In genomic region chr17:77373298-77374169, GRCh38 we compare ENCODE assay signal across 8 cellular contexts.
DNase-seq lines count a peak whose midpoint lies in the region; ATAC-seq, FAIRE-seq and TF ChIP-seq lines count a peak whose summit lies in the region.

No MANE protein-coding gene starts in this region.

- ATAC-seq in HG03097 (IDR thresholded peaks at IDR 0.05; ENCODE audit: low FRiP score, unreplicated experiment) (peak; percentile 14), pancreas (peak; percentile 3 to 16 (median 6)), GM21529 (IDR thresholded peaks at IDR 0.05; ENCODE audit: unreplicated experiment) (no peak), GM21723 (IDR thresholded peaks at IDR 0.05; ENCODE audit: unreplicated experiment) (no peak)

- peaks cover 71% of the 10 kb centered on the region for H3K4me1 Mint-ChIP-seq in activated T-cell treated with anti-CD3 and anti-CD28 coated beads, Interleukin-2, amount 50 U/mL, for 24 hours (ENCODE audit: low read depth)

- no peaks in the 10 kb centered on the region for H3K27me3 Mint-ChIP-seq in activated T-cell treated with anti-CD3 and anti-CD28 coated beads, Interleukin-2, amount 50 U/mL, for 24 hours

- peak overlapping the region; percentile 63 for H3K4me3 ChIP-seq in GM06990 (replicated peaks; ENCODE audit: low read depth, low read length)
- peak overlapping the region; percentile 64 to 93 for H3K4me3 ChIP-seq in foreskin fibroblast (ENCODE audit: low read depth in 1 of 2, low read length in 2 of 2)
- peak overlapping the region; percentile 40 to 72 (median 52) for H3K4me3 ChIP-seq in pancreas

- H3K27me3 ChIP-seq in GM06990 (replicated peaks; ENCODE audit: control insufficient read depth, insufficient read depth, low read length) = no peaks in the 10 kb centered on the region
- peaks cover 0 to 15% (median 2%) of the 10 kb centered on the region in 4 donors for H3K27me3 ChIP-seq in pancreas

- no peaks in the 10 kb centered on the region for H3K9me3 ChIP-seq in pancreas

- peak overlapping the region; percentile 55 to 89 (median 87) for H3K27ac ChIP-seq in pancreas

- DNase-seq in GM06990 (ENCODE audit: extremely low read depth, insufficient read length) = no peak
- peak; percentile 62 for DNase-seq in activated T-cell treated with anti-CD3 and anti-CD28 coated beads, Interleukin-2, amount 50 U/mL, for 24 hours
- peak in 1 of 2 donors; percentile 59 for DNase-seq in foreskin fibroblast
- DNase-seq in pancreas = peak in 3 of 6 donors; percentile 37 to 87 (median 74)
- no peak for DNase-seq in amniotic stem cell (lab: John Stamatoyannopoulos, UW)

- FAIRE-seq in pancreas (lab: Jason Lieb, UNC) = no peak

- peaks cover 29 to 52% (median 29%) of the 10 kb centered on the region in 3 donors for H3K4me1 ChIP-seq in pancreas

- WGBS in pancreas, 2 donors = 1 to 4% methylated on average over 53 to 90 of the region's 90 CpGs

- peaks cover 2% of the 10 kb centered on the region for H3K36me3 Mint-ChIP-seq in activated T-cell treated with anti-CD3 and anti-CD28 coated beads, Interleukin-2, amount 50 U/mL, for 24 hours (ENCODE audit: low read depth)

- no peaks in the 10 kb centered on the region for H3K9me3 Mint-ChIP-seq in activated T-cell treated with anti-CD3 and anti-CD28 coated beads, Interleukin-2, amount 50 U/mL, for 24 hours

- H3K4me3 Mint-ChIP-seq in activated T-cell treated with anti-CD3 and anti-CD28 coated beads, Interleukin-2, amount 50 U/mL, for 24 hours = peak overlapping the region; percentile 92

- TF ChIP-seq CTCF in GM06990 (IDR thresholded peaks at IDR 0.05; ENCODE audit: insufficient read depth, low read length, poor library complexity, severe bottlenecking) = no peak
- TF ChIP-seq CTCF in foreskin fibroblast (IDR thresholded peaks at IDR 0.05; ENCODE audit: low read depth, low read length) = no peak
- TF ChIP-seq CTCF in pancreas (IDR thresholded peaks at IDR 0.05) = no peak

- H3K36me3 ChIP-seq in GM06990 (ENCODE audit: control insufficient read depth, insufficient read depth, low read length) (no peaks in the 10 kb centered on the region), pancreas (no peaks in the 10 kb centered on the region)

- intact Hi-C loops in pancreas (cut with DNase I) = no loop called here

- H3K27ac Mint-ChIP-seq in activated T-cell treated with anti-CD3 and anti-CD28 coated beads, Interleukin-2, amount 50 U/mL, for 24 hours = peak overlapping the region; percentile 91

Comparison
In these comparisons a context has a peak if more than half of its experiments do, and no peak if none do; other contexts are left out.
1. ATAC-seq: peak in HG03097 (single experiment) and pancreas (4 of 4); none in GM21529 (single experiment) and GM21723 (single experiment).
2. Peak in every context shown above with its lines, with median percentiles within 50 percentile points of each other: H3K4me3 ChIP-seq.